21 cellular contexts compared by ENCODE assay signal in genomic region chr3:192991351-192991750, GRCh38.
DNase-seq lines count a peak whose midpoint lies in the region; ATAC-seq and TF ChIP-seq lines count a peak whose summit lies in the region.
"Had no signal": no experiment of that assay in that cellular context is flagged by ENCODE, and none has a peak within 500 bp of the region (broad histone marks: within the 10 kb centered on the region; RNA-seq: fewer than 3 reads in every experiment).

No MANE protein-coding gene starts in this region.

- no peaks in the 10 kb centered on the region for H3K27me3 ChIP-seq in SJCRH30
- H3K27me3 ChIP-seq in upper lobe of right lung, result no peaks in the 10 kb centered on the region
- H3K27me3 ChIP-seq: BE2C, BLaER1 had no signal

- H3K27ac ChIP-seq in SJCRH30, result peak overlapping the region; percentile 18; the same call in 1 of the 2 replicates
- H3K27ac ChIP-seq in upper lobe of right lung, result no peak overlapping the region
- H3K27ac ChIP-seq: 22Rv1, A549, BLaER1 had no signal

- peaks cover 9% of the 10 kb centered on the region for H3K4me1 ChIP-seq in SJCRH30
- H3K4me1 ChIP-seq in upper lobe of right lung, result no peaks in the 10 kb centered on the region
- H3K4me1 ChIP-seq: A549, BE2C, Caco-2 had no signal

- H3K4me3 ChIP-seq in SJCRH30 (no peak overlapping the region), upper lobe of right lung (no peak overlapping the region)
- H3K4me3 ChIP-seq: A549, BLaER1, GM12878 had no signal

- DNase-seq in CD1c-positive myeloid dendritic cell (ENCODE audit: extremely low spot score) (peak; percentile 46), SJCRH30 (peak; percentile 24 to 54), myocyte (ENCODE audit: low read depth) (peak; percentile 19), upper lobe of right lung (no peak), DMS79 treated with DMSO at 0.1 percent for 48 hours (lab: John Stamatoyannopoulos, UW) (no peak), Ammon's horn (ENCODE audit: low spot score) (no peak)
- DNase-seq: AML-193; BE2C; C1 segment of cervical spinal cord; Caco-2; Calu3; CD4-positive, alpha-beta T cell; CD8-positive, alpha-beta T cell; DND-41; EL; GDM1 had no signal

- H3K9me3 ChIP-seq in SJCRH30 (replicated peaks), result no peaks in the 10 kb centered on the region
- H3K9me3 ChIP-seq in upper lobe of right lung, result no peaks in the 10 kb centered on the region
- H3K9me3 ChIP-seq: A549, BE2C, BLaER1, Caco-2 had no signal

- ATAC-seq in upper lobe of right lung, result peak; percentile 42
- no peak for ATAC-seq in HG03571 (IDR thresholded peaks at IDR 0.05; ENCODE audit: unreplicated experiment)
- ATAC-seq: A549; CD8-positive, alpha-beta T cell; GM12878 had no signal

- intact Hi-C loops in upper lobe of right lung (cut with DNase I), result no loop called here

- no peaks in the 10 kb centered on the region for H3K36me3 ChIP-seq in SJCRH30
- no peaks in the 10 kb centered on the region for H3K36me3 ChIP-seq in upper lobe of right lung
- H3K36me3 ChIP-seq: BE2C, BLaER1 had no signal

- TF ChIP-seq CTCF in upper lobe of right lung (IDR thresholded peaks at IDR 0.05), result no peak

Comparison
In these comparisons a context has a peak if more than half of its experiments do, and no peak if none do; other contexts are left out.
1. DNase-seq: peak in CD1c-positive myeloid dendritic cell (single experiment), SJCRH30 (2 of 2) and myocyte (single experiment); none in upper lobe of right lung (single experiment), DMS79 treated with DMSO at 0.1 percent for 48 hours (single experiment) and Ammon's horn (single experiment).